25 cellular contexts compared by ENCODE assay signal in genomic region chr15:95842576-95842975, GRCh38.
DNase-seq lines count a peak whose midpoint lies in the region; ATAC-seq and TF ChIP-seq lines count a peak whose summit lies in the region.
"Had no signal": no experiment of that assay in that cellular context is flagged by ENCODE, and none has a peak within 500 bp of the region (broad histone marks: within the 10 kb centered on the region; RNA-seq: fewer than 3 reads in every experiment).

No MANE protein-coding gene starts in this region.

- TF ChIP-seq CTCF in nephron (IDR thresholded peaks at IDR 0.05; ENCODE audit: unreplicated experiment in 3 of 3) (no peak), tibial artery (IDR thresholded peaks at IDR 0.05) (no peak), MM.1S (IDR thresholded peaks at IDR 0.05; ENCODE audit: low read length) (no peak)

- H3K27me3 ChIP-seq in SJCRH30: no peaks in the 10 kb centered on the region
- no peaks in the 10 kb centered on the region for H3K27me3 ChIP-seq in tibial artery
- no peaks in the 10 kb centered on the region for H3K27me3 ChIP-seq in MM.1S (replicated peaks; ENCODE audit: insufficient read depth, low read length)
- H3K27me3 ChIP-seq: sigmoid colon, upper lobe of right lung had no signal

- H3K9me2 ChIP-seq in MM.1S (replicated peaks; ENCODE audit: insufficient read depth, low read length): no peaks in the 10 kb centered on the region

- no peaks in the 10 kb centered on the region for H3K27me3 Mint-ChIP-seq in activated CD4-positive, alpha-beta T cell treated with anti-CD3 and anti-CD28 coated beads, Interleukin-2, amount 10 ng/mL, durations not matched to agents 24 days and 14 days
- H3K27me3 Mint-ChIP-seq in nephron (ENCODE audit: low read depth): no peaks in the 10 kb centered on the region
- H3K27me3 Mint-ChIP-seq: activated naive CD4-positive, alpha-beta T cell treated with anti-CD3 and anti-CD28 coated beads, Interleukin-2, amount 50 U/mL, for 24 hours; activated T-helper 17 cell treated with anti-CD3 and anti-CD28 coated beads, Interleukin-2, amount 50 U/mL, for 72 hours; CD4-positive, alpha-beta T cell; memory B cell had no signal

- H3K9ac ChIP-seq in MM.1S (ENCODE audit: low read length): no peak overlapping the region

- H3K36me3 Mint-ChIP-seq in activated CD4-positive, alpha-beta T cell treated with anti-CD3 and anti-CD28 coated beads, Interleukin-2, amount 10 ng/mL, durations not matched to agents 24 days and 14 days (ENCODE audit: low read depth): peaks cover 3% of the 10 kb centered on the region
- no peaks in the 10 kb centered on the region for H3K36me3 Mint-ChIP-seq in nephron (ENCODE audit: low read depth)
- H3K36me3 Mint-ChIP-seq: activated naive CD4-positive, alpha-beta T cell treated with anti-CD3 and anti-CD28 coated beads, Interleukin-2, amount 50 U/mL, for 24 hours; memory B cell had no signal

- H3K27ac Mint-ChIP-seq in activated CD4-positive, alpha-beta T cell treated with anti-CD3 and anti-CD28 coated beads, Interleukin-2, amount 10 ng/mL, durations not matched to agents 24 days and 14 days: no peak overlapping the region
- peak overlapping the region; percentile 58 to 93 (median 66) for H3K27ac Mint-ChIP-seq in nephron
- H3K27ac Mint-ChIP-seq: activated naive CD4-positive, alpha-beta T cell treated with anti-CD3 and anti-CD28 coated beads, Interleukin-2, amount 50 U/mL, for 24 hours; activated T-helper 17 cell treated with anti-CD3 and anti-CD28 coated beads, Interleukin-2, amount 50 U/mL, for 72 hours; CD4-positive, alpha-beta T cell; memory B cell had no signal

- H3K4me3 Mint-ChIP-seq in activated CD4-positive, alpha-beta T cell treated with anti-CD3 and anti-CD28 coated beads, Interleukin-2, amount 10 ng/mL, durations not matched to agents 24 days and 14 days: peak overlapping the region; percentile 4
- H3K4me3 Mint-ChIP-seq in nephron: peak overlapping the region in 1 of 3 experiments; percentile 27
- H3K4me3 Mint-ChIP-seq: activated CD8-positive, alpha-beta T cell treated with anti-CD3 and anti-CD28 coated beads, Interleukin-2, amount 10 ng/mL, durations not matched to agents 7 days and 5 days; activated naive CD4-positive, alpha-beta T cell treated with anti-CD3 and anti-CD28 coated beads, Interleukin-2, amount 50 U/mL, for 24 hours; activated T-helper 17 cell treated with anti-CD3 and anti-CD28 coated beads, Interleukin-2, amount 50 U/mL, for 72 hours; CD4-positive, alpha-beta T cell; memory B cell had no signal

- H3K4me2 ChIP-seq in MM.1S (ENCODE audit: low read depth, low read length): no peak overlapping the region

- H3K9me3 ChIP-seq in SJCRH30 (replicated peaks): no peaks in the 10 kb centered on the region
- H3K9me3 ChIP-seq in tibial artery: peaks cover 0 to 7% (median 0%) of the 10 kb centered on the region in 3 donors
- no peaks in the 10 kb centered on the region for H3K9me3 ChIP-seq in MM.1S (replicated peaks; ENCODE audit: insufficient read depth, low read length)
- H3K9me3 ChIP-seq: prostate gland, sigmoid colon, upper lobe of right lung had no signal

- no peaks in the 10 kb centered on the region for H3K9me3 Mint-ChIP-seq in activated CD4-positive, alpha-beta T cell treated with anti-CD3 and anti-CD28 coated beads, Interleukin-2, amount 10 ng/mL, durations not matched to agents 24 days and 14 days
- H3K9me3 Mint-ChIP-seq in nephron: no peaks in the 10 kb centered on the region
- H3K9me3 Mint-ChIP-seq: activated naive CD4-positive, alpha-beta T cell treated with anti-CD3 and anti-CD28 coated beads, Interleukin-2, amount 50 U/mL, for 24 hours; CD4-positive, alpha-beta T cell; memory B cell had no signal

- H3K36me3 ChIP-seq in SJCRH30: no peaks in the 10 kb centered on the region
- no peaks in the 10 kb centered on the region for H3K36me3 ChIP-seq in tibial artery
- H3K36me3 ChIP-seq in MM.1S (replicated peaks; ENCODE audit: insufficient read depth, low read length): no peaks in the 10 kb centered on the region
- H3K36me3 ChIP-seq: prostate gland, sigmoid colon, upper lobe of right lung had no signal

- no peak overlapping the region for H2AFZ ChIP-seq in MM.1S (ENCODE audit: low read length)

- intact Hi-C loops in activated CD4-positive, alpha-beta T cell treated with anti-CD3 and anti-CD28 coated beads, Interleukin-2, amount 10 ng/mL, durations not matched to agents 24 days and 14 days (cut with micrococcal nuclease): no loop called here
- intact Hi-C loops in tibial artery (cut with DNase I; ENCODE audit: low total_unique reads): no loop called here

- H3F3A ChIP-seq in MM.1S (ENCODE audit: insufficient read depth, low read length): peaks cover 11% of the 10 kb centered on the region

- H3K79me2 ChIP-seq in MM.1S (ENCODE audit: low read length): no peaks in the 10 kb centered on the region

- H3K4me1 Mint-ChIP-seq in activated CD4-positive, alpha-beta T cell treated with anti-CD3 and anti-CD28 coated beads, Interleukin-2, amount 10 ng/mL, durations not matched to agents 24 days and 14 days: peaks cover 42% of the 10 kb centered on the region
- peaks cover 51% of the 10 kb centered on the region for H3K4me1 Mint-ChIP-seq in nephron
- H3K4me1 Mint-ChIP-seq: activated T-helper 17 cell treated with anti-CD3 and anti-CD28 coated beads, Interleukin-2, amount 50 U/mL, for 72 hours had no signal

- peaks cover 51% of the 10 kb centered on the region for H3K4me1 ChIP-seq in SJCRH30
- H3K4me1 ChIP-seq in tibial artery: peaks cover 0 to 61% (median 11%) of the 10 kb centered on the region in 4 donors
- H3K4me1 ChIP-seq in MM.1S (ENCODE audit: low read length): peaks cover 41% of the 10 kb centered on the region
- H3K4me1 ChIP-seq: prostate gland, upper lobe of right lung had no signal

- H3K27ac ChIP-seq in SJCRH30 (peak overlapping the region; percentile 98), tibial artery (peak overlapping the region; percentile 33 to 77), MM.1S (ENCODE audit: low read length) (no peak overlapping the region)
- H3K27ac ChIP-seq: prostate gland, RWPE1, upper lobe of right lung had no signal

- DNase-seq in activated CD4-positive, alpha-beta T cell treated with anti-CD3 and anti-CD28 coated beads, Interleukin-2, amount 10 ng/mL, durations not matched to agents 24 days and 14 days: no peak
- no peak for DNase-seq in activated CD4-positive, alpha-beta T cell treated with anti-CD3 and anti-CD28 coated beads, Interleukin-2, amount 50 U/mL, for 1 hour
- DNase-seq in SJCRH30 (peak; percentile 72 to 88), tibial artery (no peak), MM.1S (no peak), NCI-H187 (lab: John Stamatoyannopoulos, UW) (no peak)
- DNase-seq: 8988T; activated CD4-positive, alpha-beta T cell treated with anti-CD3 and anti-CD28 coated beads for 1 hour; activated CD8-positive, alpha-beta T cell treated with anti-CD3 and anti-CD28 coated beads, Interleukin-2, amount 10 ng/mL, durations not matched to agents 7 days and 5 days; CD4-positive, alpha-beta T cell; effector CD4-positive, alpha-beta T cell; NCI-H1105 treated with DMSO at 0.1 percent for 48 hours; NCI-H1930; NCI-H2171 treated with DMSO at 0.1 percent for 48 hours; NCI-H510A; sigmoid colon; stimulated activated CD4-positive, alpha-beta T cell treated with anti-CD3 and anti-CD28 coated beads, Interleukin-4, amount 100 ng/mL, for 24 hours; upper lobe of right lung had no signal

- H4K20me1 ChIP-seq in MM.1S (ENCODE audit: insufficient read depth, low read length): no peaks in the 10 kb centered on the region

- ATAC-seq in activated CD4-positive, CD25-positive, alpha-beta regulatory T cell treated with anti-CD3 and anti-CD28 coated beads, Interleukin-2, amount 50 U/mL, for 24 hours: no peak
- ATAC-seq: activated CD8-positive, alpha-beta T cell treated with anti-CD3 and anti-CD28 coated beads, Interleukin-2, amount 10 ng/mL, durations not matched to agents 7 days and 5 days; activated T-helper 17 cell treated with anti-CD3 and anti-CD28 coated beads, Interleukin-2, amount 50 U/mL, for 72 hours; upper lobe of right lung had no signal

- H3K4me3 ChIP-seq in SJCRH30: peak overlapping the region; percentile 31
- no peak overlapping the region for H3K4me3 ChIP-seq in tibial artery
- H3K4me3 ChIP-seq in MM.1S (ENCODE audit: low read length): no peak overlapping the region
- H3K4me3 ChIP-seq: prostate gland, sigmoid colon, upper lobe of right lung had no signal

Comparison
In these comparisons a context has a peak if more than half of its experiments do, and no peak if none do; other contexts are left out.
1. DNase-seq: peak in SJCRH30 (2 of 2); none in activated CD4-positive, alpha-beta T cell treated with anti-CD3 and anti-CD28 coated beads, Interleukin-2, amount 10 ng/mL, durations not matched to agents 24 days and 14 days (single experiment), activated CD4-positive, alpha-beta T cell treated with anti-CD3 and anti-CD28 coated beads, Interleukin-2, amount 50 U/mL, for 1 hour (single experiment), tibial artery (0 of 2), MM.1S (single experiment) and NCI-H187 (0 of 2).